1 cellular context compared by ENCODE assay signal in the genomic region with DNA sequence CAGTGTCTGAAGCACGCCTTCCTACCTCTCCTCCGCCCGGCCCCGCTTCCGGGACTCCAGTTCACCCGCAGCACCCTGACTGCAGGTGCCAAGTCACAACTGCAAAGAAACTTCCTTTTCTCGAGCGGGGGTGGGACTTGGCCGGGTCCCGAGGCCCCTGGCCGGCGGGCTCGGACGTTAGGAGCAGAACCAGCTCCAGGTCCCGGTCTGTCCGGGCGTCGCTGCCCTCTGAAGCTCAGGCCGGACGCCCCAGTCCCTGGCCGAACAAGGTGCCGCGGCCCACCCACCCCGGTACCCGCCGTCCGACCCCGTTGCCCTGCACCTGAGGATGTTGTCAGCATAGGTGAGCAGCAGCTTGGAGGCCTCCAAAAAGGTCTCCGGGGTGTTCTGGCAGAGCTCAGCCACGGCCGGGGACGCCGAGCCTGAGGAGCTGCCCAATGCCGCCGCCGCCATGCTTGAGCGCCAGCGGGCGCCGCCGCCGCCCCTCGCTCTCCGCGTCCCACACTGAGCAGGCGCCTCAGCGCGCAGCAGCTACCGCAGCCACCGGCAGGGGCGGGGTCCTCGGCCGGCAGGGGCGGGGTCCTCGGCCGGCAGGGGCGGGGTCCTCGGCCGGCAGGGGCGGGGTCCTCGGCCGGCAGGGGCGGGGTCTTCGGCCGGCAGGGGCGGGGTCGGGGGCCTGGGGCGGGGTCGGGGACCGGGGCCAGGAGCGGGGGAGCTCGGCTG.
A peak's percentile ranks its signal among the peaks of the same experiment; 100 is the strongest.
TF ChIP-seq lines count a peak whose summit lies in the region.

Gene NGLY1, minus strand, starts transcription at position 506 of the 723 bp plus-strand sequence. Its CDS starts 53 bp downstream, at position 453.

TF ChIP-seq in HepG2, 621 proteins besides CTCF, POLR2A, EP300 and RAD21 (continued from another document and continues in another):
- TF ChIP-seq, protein P1, sequence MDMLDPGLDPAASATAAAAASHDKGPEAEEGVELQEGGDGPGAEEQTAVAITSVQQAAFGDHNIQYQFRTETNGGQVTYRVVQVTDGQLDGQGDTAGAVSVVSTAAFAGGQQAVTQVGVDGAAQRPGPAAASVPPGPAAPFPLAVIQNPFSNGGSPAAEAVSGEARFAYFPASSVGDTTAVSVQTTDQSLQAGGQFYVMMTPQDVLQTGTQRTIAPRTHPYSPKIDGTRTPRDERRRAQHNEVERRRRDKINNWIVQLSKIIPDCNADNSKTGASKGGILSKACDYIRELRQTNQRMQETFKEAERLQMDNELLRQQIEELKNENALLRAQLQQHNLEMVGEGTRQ (IDR thresholded peaks at IDR 0.05; ENCODE audit: low read depth, low read length) = no peak
- TF ChIP-seq, protein P1 (CRISPR knock-in tag; IDR thresholded peaks at IDR 0.05; ENCODE audit: borderline replicate concordance) = no peak
- TF ChIP-seq SRSF9 (IDR thresholded peaks at IDR 0.05; ENCODE audit: borderline replicate concordance, insufficient read depth, low read depth, low read length, poor library complexity, severe bottlenecking) = no peak
- TF ChIP-seq ZNF773 (CRISPR knock-in tag; IDR thresholded peaks at IDR 0.05; ENCODE audit: borderline replicate concordance) = no peak
- TF ChIP-seq, protein P2, sequence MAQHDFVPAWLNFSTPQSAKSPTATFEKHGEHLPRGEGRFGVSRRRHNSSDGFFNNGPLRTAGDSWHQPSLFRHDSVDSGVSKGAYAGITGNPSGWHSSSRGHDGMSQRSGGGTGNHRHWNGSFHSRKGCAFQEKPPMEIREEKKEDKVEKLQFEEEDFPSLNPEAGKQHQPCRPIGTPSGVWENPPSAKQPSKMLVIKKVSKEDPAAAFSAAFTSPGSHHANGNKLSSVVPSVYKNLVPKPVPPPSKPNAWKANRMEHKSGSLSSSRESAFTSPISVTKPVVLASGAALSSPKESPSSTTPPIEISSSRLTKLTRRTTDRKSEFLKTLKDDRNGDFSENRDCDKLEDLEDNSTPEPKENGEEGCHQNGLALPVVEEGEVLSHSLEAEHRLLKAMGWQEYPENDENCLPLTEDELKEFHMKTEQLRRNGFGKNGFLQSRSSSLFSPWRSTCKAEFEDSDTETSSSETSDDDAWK (CRISPR knock-in tag; IDR thresholded peaks at IDR 0.05) = no peak
- TF ChIP-seq PREB (CRISPR knock-in tag; IDR thresholded peaks at IDR 0.05) = 0 out of 2 replicates have a peak, but pooled peaks have one; percentile 56
- no peak for TF ChIP-seq ZSCAN22 (CRISPR knock-in tag; IDR thresholded peaks at IDR 0.05)
- no peak for TF ChIP-seq TAF15 (IDR thresholded peaks at IDR 0.05; ENCODE audit: low read depth, low read length, poor library complexity, severe bottlenecking)
- TF ChIP-seq, protein P3, sequence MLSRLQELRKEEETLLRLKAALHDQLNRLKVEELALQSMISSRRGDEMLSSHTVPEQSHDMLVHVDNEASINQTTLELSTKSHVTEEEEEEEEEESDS (CRISPR knock-in tag; IDR thresholded peaks at IDR 0.05; ENCODE audit: borderline replicate concordance) = no peak
- no peak for TF ChIP-seq JUND (CRISPR knock-in tag; IDR thresholded peaks at IDR 0.05)
- TF ChIP-seq POGZ (CRISPR knock-in tag; IDR thresholded peaks at IDR 0.05) = no peak
- no peak for TF ChIP-seq HCFC1 (IDR thresholded peaks at IDR 0.05; ENCODE audit: low read depth, low read length)
- TF ChIP-seq TEAD2 (CRISPR knock-in tag; IDR thresholded peaks at IDR 0.05) = no peak
- no peak for TF ChIP-seq ZMYM2 (CRISPR knock-in tag; IDR thresholded peaks at IDR 0.05)
- no peak for TF ChIP-seq ZNF367 (CRISPR knock-in tag; IDR thresholded peaks at IDR 0.05; ENCODE audit: borderline replicate concordance)
- TF ChIP-seq ZNF160 (CRISPR knock-in tag; IDR thresholded peaks at IDR 0.05) = peak; percentile 39; the same call in 1 of the 2 replicates
- no peak for TF ChIP-seq ZUFSP (CRISPR knock-in tag; IDR thresholded peaks at IDR 0.05; ENCODE audit: borderline replicate concordance)
- TF ChIP-seq MXD1 (CRISPR knock-in tag; IDR thresholded peaks at IDR 0.05) = peak; percentile 57; the same call in 1 of the 2 replicates
- TF ChIP-seq ZBTB33 (CRISPR knock-in tag; IDR thresholded peaks at IDR 0.05) = no peak
- no peak for TF ChIP-seq ZNF660 (CRISPR knock-in tag; IDR thresholded peaks at IDR 0.05; ENCODE audit: borderline replicate concordance, low read depth)
- peak; percentile 80; the same call in 1 of the 2 replicates for TF ChIP-seq YEATS4 (CRISPR knock-in tag; IDR thresholded peaks at IDR 0.05; ENCODE audit: borderline replicate concordance)
- peak; percentile 69; the same call in 1 of the 2 replicates for TF ChIP-seq LBX2 (CRISPR knock-in tag; IDR thresholded peaks at IDR 0.05; ENCODE audit: borderline replicate concordance)
- TF ChIP-seq POLR2AphosphoS5 (IDR thresholded peaks at IDR 0.05; ENCODE audit: low read depth, low read length) = peak; percentile 78
- TF ChIP-seq TCF7 (IDR thresholded peaks at IDR 0.05; ENCODE audit: low read depth) = no peak
- no peak for TF ChIP-seq NFYC (CRISPR knock-in tag; IDR thresholded peaks at IDR 0.05)
- no peak for TF ChIP-seq SSRP1 (CRISPR knock-in tag; IDR thresholded peaks at IDR 0.05)
- TF ChIP-seq, protein P4, sequence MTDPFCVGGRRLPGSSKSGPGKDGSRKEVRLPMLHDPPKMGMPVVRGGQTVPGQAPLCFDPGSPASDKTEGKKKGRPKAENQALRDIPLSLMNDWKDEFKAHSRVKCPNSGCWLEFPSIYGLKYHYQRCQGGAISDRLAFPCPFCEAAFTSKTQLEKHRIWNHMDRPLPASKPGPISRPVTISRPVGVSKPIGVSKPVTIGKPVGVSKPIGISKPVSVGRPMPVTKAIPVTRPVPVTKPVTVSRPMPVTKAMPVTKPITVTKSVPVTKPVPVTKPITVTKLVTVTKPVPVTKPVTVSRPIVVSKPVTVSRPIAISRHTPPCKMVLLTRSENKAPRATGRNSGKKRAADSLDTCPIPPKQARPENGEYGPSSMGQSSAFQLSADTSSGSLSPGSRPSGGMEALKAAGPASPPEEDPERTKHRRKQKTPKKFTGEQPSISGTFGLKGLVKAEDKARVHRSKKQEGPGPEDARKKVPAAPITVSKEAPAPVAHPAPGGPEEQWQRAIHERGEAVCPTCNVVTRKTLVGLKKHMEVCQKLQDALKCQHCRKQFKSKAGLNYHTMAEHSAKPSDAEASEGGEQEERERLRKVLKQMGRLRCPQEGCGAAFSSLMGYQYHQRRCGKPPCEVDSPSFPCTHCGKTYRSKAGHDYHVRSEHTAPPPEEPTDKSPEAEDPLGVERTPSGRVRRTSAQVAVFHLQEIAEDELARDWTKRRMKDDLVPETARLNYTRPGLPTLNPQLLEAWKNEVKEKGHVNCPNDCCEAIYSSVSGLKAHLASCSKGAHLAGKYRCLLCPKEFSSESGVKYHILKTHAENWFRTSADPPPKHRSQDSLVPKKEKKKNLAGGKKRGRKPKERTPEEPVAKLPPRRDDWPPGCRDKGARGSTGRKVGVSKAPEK (CRISPR knock-in tag; IDR thresholded peaks at IDR 0.05; ENCODE audit: borderline replicate concordance) = no peak
- TF ChIP-seq, protein P5, sequence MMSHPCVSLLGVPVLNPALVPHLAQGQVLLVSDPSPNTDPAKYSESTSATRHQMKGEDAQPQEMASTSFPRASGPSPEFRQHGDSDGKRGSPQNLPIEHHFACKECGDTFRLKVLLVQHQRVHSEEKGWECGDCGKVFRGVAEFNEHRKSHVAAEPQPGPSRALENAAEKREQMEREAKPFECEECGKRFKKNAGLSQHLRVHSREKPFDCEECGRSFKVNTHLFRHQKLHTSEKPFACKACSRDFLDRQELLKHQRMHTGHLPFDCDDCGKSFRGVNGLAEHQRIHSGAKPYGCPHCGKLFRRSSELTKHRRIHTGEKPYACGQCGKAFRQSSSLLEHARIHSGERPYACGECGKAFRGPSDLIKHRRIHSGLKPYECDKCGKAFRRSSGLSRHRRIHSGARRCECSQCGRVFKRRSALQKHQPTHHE (CRISPR knock-in tag; IDR thresholded peaks at IDR 0.05; ENCODE audit: borderline replicate concordance) = no peak
- no peak for TF ChIP-seq ZNF274 (CRISPR knock-in tag; IDR thresholded peaks at IDR 0.05)
- TF ChIP-seq, protein P6, sequence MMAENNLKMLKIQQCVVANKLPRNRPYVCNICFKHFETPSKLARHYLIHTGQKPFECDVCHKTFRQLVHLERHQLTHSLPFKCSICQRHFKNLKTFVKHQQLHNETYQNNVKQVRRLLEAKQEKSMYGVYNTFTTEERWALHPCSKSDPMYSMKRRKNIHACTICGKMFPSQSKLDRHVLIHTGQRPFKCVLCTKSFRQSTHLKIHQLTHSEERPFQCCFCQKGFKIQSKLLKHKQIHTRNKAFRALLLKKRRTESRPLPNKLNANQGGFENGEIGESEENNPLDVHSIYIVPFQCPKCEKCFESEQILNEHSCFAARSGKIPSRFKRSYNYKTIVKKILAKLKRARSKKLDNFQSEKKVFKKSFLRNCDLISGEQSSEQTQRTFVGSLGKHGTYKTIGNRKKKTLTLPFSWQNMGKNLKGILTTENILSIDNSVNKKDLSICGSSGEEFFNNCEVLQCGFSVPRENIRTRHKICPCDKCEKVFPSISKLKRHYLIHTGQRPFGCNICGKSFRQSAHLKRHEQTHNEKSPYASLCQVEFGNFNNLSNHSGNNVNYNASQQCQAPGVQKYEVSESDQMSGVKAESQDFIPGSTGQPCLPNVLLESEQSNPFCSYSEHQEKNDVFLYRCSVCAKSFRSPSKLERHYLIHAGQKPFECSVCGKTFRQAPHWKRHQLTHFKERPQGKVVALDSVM (CRISPR knock-in tag; IDR thresholded peaks at IDR 0.05) = no peak
- TF ChIP-seq ZNF781 (CRISPR knock-in tag; IDR thresholded peaks at IDR 0.05; ENCODE audit: borderline replicate concordance, not compliant biosample characterization) = peak; percentile 30
- peak; percentile 79 for TF ChIP-seq ZNF639 (CRISPR knock-in tag; conservative IDR thresholded peaks at IDR 0.05)
- TF ChIP-seq ZFP62 (CRISPR knock-in tag; IDR thresholded peaks at IDR 0.05) = no peak
- no peak for TF ChIP-seq ZNF558 (CRISPR knock-in tag; IDR thresholded peaks at IDR 0.05; ENCODE audit: borderline replicate concordance)
- no peak; the same call in 1 of the 2 replicates for TF ChIP-seq POGK (CRISPR knock-in tag; conservative IDR thresholded peaks at IDR 0.05)
